8 cellular contexts compared by ENCODE assay signal in genomic region chr19:47471733-47472457, GRCh38. TPM values are rescaled to one million over a fixed set of nuclear protein-coding genes. Genes with fewer than 3 reads are reported as not detected.
DNase-seq lines count a peak whose midpoint lies in the region; ATAC-seq and TF ChIP-seq lines count a peak whose summit lies in the region.

TSS of gene SLC8A2 (minus strand) at chr19:47471893. CDS start at chr19:47466403, 5,490 bp downstream.

- CTCF ChIA-PET in CD4-positive, alpha-beta T cell (lab: Charles Lee) = no interaction called here

- H3K4me3 ChIP-seq in SJCRH30 = no peak within 1 kb of the TSS
- H3K4me3 ChIP-seq in heart left ventricle = peak within 1 kb of the TSS in 5 of 12 donors; percentile 3 to 36 (median 24)
- no peak within 1 kb of the TSS for H3K4me3 ChIP-seq in prostate gland

- H3K36me3 ChIP-seq in SJCRH30 (no peaks in the 10 kb centered on the region), heart left ventricle (no peaks in the 10 kb centered on the region), prostate gland (no peaks in the 10 kb centered on the region)

- no peaks in the 10 kb centered on the region for H3K9me3 ChIP-seq in CD4-positive, alpha-beta T cell (ENCODE audit: control insufficient read depth, low read length)
- no peaks in the 10 kb centered on the region for H3K9me3 ChIP-seq in SJCRH30 (replicated peaks)
- H3K9me3 ChIP-seq in heart left ventricle = no peaks in the 10 kb centered on the region
- H3K9me3 ChIP-seq in prostate gland = no peaks in the 10 kb centered on the region

- peaks cover 17% of the 10 kb centered on the region for H3K4me1 Mint-ChIP-seq in CD4-positive, alpha-beta T cell (ENCODE audit: low read depth)

- H3K4me3 Mint-ChIP-seq in CD4-positive, alpha-beta T cell = peak within 1 kb of the TSS; percentile 13

- no peak for TF ChIP-seq CTCF in CD4-positive, alpha-beta T cell (IDR thresholded peaks at IDR 0.05)
- no peak for TF ChIP-seq CTCF in heart left ventricle (IDR thresholded peaks at IDR 0.05)
- TF ChIP-seq CTCF in prostate gland (IDR thresholded peaks at IDR 0.05) = no peak
- no peak for TF ChIP-seq CTCF in omental fat pad (IDR thresholded peaks at IDR 0.05)

- TF ChIP-seq POLR2A in heart left ventricle (IDR thresholded peaks at IDR 0.05) = no peak
- TF ChIP-seq POLR2A in prostate gland (IDR thresholded peaks at IDR 0.05) = no peak

- peak; percentile 37 to 78 (median 54) for DNase-seq in CD4-positive, alpha-beta T cell
- DNase-seq in HuH-7 (ENCODE audit: low spot score) (peak; percentile 86), SJCRH30 (peak; percentile 86 to 87), heart left ventricle (peak; percentile 75 to 83 (median 77)), prostate gland (ENCODE audit: low spot score) (peak; percentile 49), omental fat pad (ENCODE audit: low spot score) (no peak)
- DNase-seq in activated naive CD8-positive, alpha-beta T cell treated with anti-CD3 and anti-CD28 coated beads, Interleukin-2, amount 50 U/mL, for 16 hours (ENCODE audit: low read depth, low spot score) = peak; percentile 35

- no peaks in the 10 kb centered on the region for H3K4me1 ChIP-seq in SJCRH30
- peaks cover 0 to 14% (median 0%) of the 10 kb centered on the region in 12 donors for H3K4me1 ChIP-seq in heart left ventricle
- H3K4me1 ChIP-seq in prostate gland (replicated peaks) = no peaks in the 10 kb centered on the region

- H3K27me3 ChIP-seq in CD4-positive, alpha-beta T cell (ENCODE audit: control insufficient read depth, insufficient read depth, low read length) = peaks cover 58% of the 10 kb centered on the region
- H3K27me3 ChIP-seq in SJCRH30 (peaks cover 32% of the 10 kb centered on the region), heart left ventricle (peaks cover 0 to 41% (median 29%) of the 10 kb centered on the region in 9 donors), prostate gland (replicated peaks; ENCODE audit: insufficient read depth) (peaks cover 2% of the 10 kb centered on the region)

- POLR2A ChIA-PET in CD4-positive, alpha-beta T cell (lab: Charles Lee) = no interaction called here

- H3K27me3 Mint-ChIP-seq in CD4-positive, alpha-beta T cell = peaks cover 64% of the 10 kb centered on the region

- no peaks in the 10 kb centered on the region for H3K36me3 Mint-ChIP-seq in CD4-positive, alpha-beta T cell (ENCODE audit: low read depth)

- ATAC-seq in CD4-positive, alpha-beta T cell (ENCODE audit: poor library complexity) = peak; percentile 93
- ATAC-seq in heart left ventricle (peak; percentile 38 to 77 (median 68)), omental fat pad (ENCODE audit: low FRiP score) (no peak), HG02938 (IDR thresholded peaks at IDR 0.05; ENCODE audit: unreplicated experiment) (no peak)

- H3K27ac Mint-ChIP-seq in CD4-positive, alpha-beta T cell = peak within 1 kb of the TSS; percentile 49

- no peak within 1 kb of the TSS for H3K27ac ChIP-seq in CD4-positive, alpha-beta T cell (ENCODE audit: low read depth, low read length)
- H3K27ac ChIP-seq in SJCRH30 (no peak within 1 kb of the TSS), heart left ventricle (peak within 1 kb of the TSS in 1 of 12 donors; percentile 79), prostate gland (no peak within 1 kb of the TSS)

- WGBS in heart left ventricle, 4 donors = 4 to 7% (median 4%) methylated on average over 17 to 29 of the region's 29 CpGs
- WGBS in prostate gland = 5% methylated on average over 20 of the region's 29 CpGs

- intact Hi-C loops in CD4-positive, alpha-beta T cell (cut with DNase I, micrococcal nuclease) = no loop called here
- intact Hi-C loops in heart left ventricle (cut with DNase I) (no loop called here), prostate gland (cut with DNase I) (no loop called here)

- H3K9me3 Mint-ChIP-seq in CD4-positive, alpha-beta T cell = no peaks in the 10 kb centered on the region

RNA-seq across cellular contexts. Expression of gene SLC8A2, which starts in this region (rescaled TPM):
- not detected for total RNA-seq in CD4-positive, alpha-beta T cell
- total RNA-seq in SJCRH30 (2014; rRNA removed; shearing (Covaris generic)) = 0.10 TPM in 1 of 2 replicates, not detected in the other
- under 1 TPM in 6 of 9 donors, not detected in 3; 0.08 to 0.67 (median 0.30) TPM for total RNA-seq in heart left ventricle
- polyA plus RNA-seq in heart left ventricle = under 1 TPM in 1 of 2 donors, not detected in 1; 0.12 TPM
- 1 to 10 TPM; 1.3 to 7.7 TPM for total RNA-seq in prostate gland
- total RNA-seq in omental fat pad = 1 to 10 TPM in 1 of 4 donors, under 1 TPM in 2, not detected in 1; 0.19 to 1.4 (median 0.47) TPM

Comparison
In these comparisons a context has a peak if more than half of its experiments do, and no peak if none do; other contexts are left out.
1. Peak in DNase-seq and ATAC-seq in CD4-positive, alpha-beta T cell; RNA of the gene not detected or under 1 TPM.
2. Peak in DNase-seq in SJCRH30; RNA of the gene not detected or under 1 TPM.
3. Peak in DNase-seq and ATAC-seq in heart left ventricle; RNA of the gene not detected or under 1 TPM.